Comparison of ENCODE assay signal across 19 cellular contexts in the genomic region with DNA sequence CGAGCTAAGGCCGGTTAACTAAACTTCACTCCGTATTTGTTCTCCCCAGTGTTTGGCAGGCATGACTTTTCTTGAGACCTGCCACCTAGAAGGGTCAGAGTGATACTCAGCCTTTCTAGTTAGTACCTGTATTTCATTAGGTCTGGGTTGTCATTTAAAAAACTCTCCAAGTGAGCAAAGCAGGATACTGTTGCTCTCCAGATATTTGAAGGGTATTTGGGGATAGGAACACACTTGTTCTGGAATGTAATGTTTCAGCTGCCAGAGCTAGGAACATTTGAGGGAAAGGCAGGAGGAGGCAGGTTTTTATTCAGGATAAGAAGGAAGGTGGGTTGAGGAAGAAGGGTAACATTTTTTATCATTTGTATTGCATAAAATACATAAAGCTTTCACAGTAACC.
DNase-seq lines count a peak whose midpoint lies in the region; ATAC-seq and TF ChIP-seq lines count a peak whose summit lies in the region.
"Had no signal": no experiment of that assay in that cellular context is flagged by ENCODE, and none has a peak within 500 bp of the region (broad histone marks: within the 10 kb centered on the region; RNA-seq: fewer than 3 reads in every experiment).

No MANE protein-coding gene starts in this region.

- intact Hi-C loops in left lung (cut with DNase I) = no loop called here

- no peaks in the 10 kb centered on the region for H3K9me3 ChIP-seq in RWPE2 (ENCODE audit: severe bottlenecking)
- no peaks in the 10 kb centered on the region for H3K9me3 ChIP-seq in left lung
- H3K9me3 ChIP-seq in thymus (ENCODE audit: control insufficient read depth) = no peaks in the 10 kb centered on the region

- H3K4me1 Mint-ChIP-seq in activated CD4-positive, alpha-beta memory T cell treated with anti-CD3 and anti-CD28 coated beads, Interleukin-2, amount 10 ng/mL, durations not matched to agents 7 days and 5 days = peaks cover 2% of the 10 kb centered on the region

- peaks cover 13% of the 10 kb centered on the region for H3K36me3 ChIP-seq in RWPE2 (ENCODE audit: low read depth)
- H3K36me3 ChIP-seq in left lung = peaks cover 0 to 12% of the 10 kb centered on the region in 2 donors
- H3K36me3 ChIP-seq in thymus (ENCODE audit: control insufficient read depth, insufficient read depth) = no peaks in the 10 kb centered on the region

- no peaks in the 10 kb centered on the region for H3K9me3 Mint-ChIP-seq in activated CD4-positive, alpha-beta memory T cell treated with anti-CD3 and anti-CD28 coated beads, Interleukin-2, amount 10 ng/mL, durations not matched to agents 7 days and 5 days
- H3K9me3 Mint-ChIP-seq: CD8-positive, alpha-beta memory T cell; IgD-negative memory B cell had no signal

- H3K27ac ChIP-seq in RWPE2 (ENCODE audit: poor library complexity, severe bottlenecking) (peak overlapping the region; percentile 59), left lung (no peak overlapping the region), thymus (ENCODE audit: low read depth) (peak overlapping the region; percentile 31)
- H3K27ac ChIP-seq: BLaER1 treated with 17β-estradiol and CSF1 and Interleukin-3, amounts not matched to agents 10 nM and 100 nM had no signal

- DNase-seq in RWPE2 (ENCODE audit: low spot score) (no peak), epithelial cell of esophagus (ENCODE audit: low read depth) (peak; percentile 50), left lung (no peak), OCI-M2 (lab: John Stamatoyannopoulos, UW; ENCODE audit: unreplicated experiment) (no peak)
- DNase-seq in activated CD4-positive, alpha-beta memory T cell treated with anti-CD3 and anti-CD28 coated beads, Interleukin-2, amount 10 ng/mL, durations not matched to agents 7 days and 5 days = no peak
- DNase-seq: CD8-positive, alpha-beta memory T cell; COR-L47; DMS 273 treated with DMSO at 0.1 percent for 48 hours; DND-41; EL; GOT3; H7 had no signal

- H3K27ac Mint-ChIP-seq in activated CD4-positive, alpha-beta memory T cell treated with anti-CD3 and anti-CD28 coated beads, Interleukin-2, amount 10 ng/mL, durations not matched to agents 7 days and 5 days = no peak overlapping the region
- H3K27ac Mint-ChIP-seq: B cell; CD8-positive, alpha-beta memory T cell; IgD-negative memory B cell had no signal

- no peaks in the 10 kb centered on the region for H3K36me3 Mint-ChIP-seq in activated CD4-positive, alpha-beta memory T cell treated with anti-CD3 and anti-CD28 coated beads, Interleukin-2, amount 10 ng/mL, durations not matched to agents 7 days and 5 days (ENCODE audit: low read depth)

- CTCF ChIA-PET in activated CD4-positive, alpha-beta memory T cell treated with anti-CD3 and anti-CD28 coated beads, Interleukin-2, amount 10 ng/mL, durations not matched to agents 7 days and 5 days (lab: Charles Lee) = interaction anchor here (0.7 kb wide), 1 partner anchor 11 kb away, joined by 3 read pairs; no protein-coding TSS in a partner anchor

- TF ChIP-seq CTCF in RWPE2 (IDR thresholded peaks at IDR 0.05; ENCODE audit: poor library complexity, severe bottlenecking) (no peak), epithelial cell of esophagus (IDR thresholded peaks at IDR 0.05; ENCODE audit: insufficient read depth, low read depth, low read length, missing control alignments) (no peak), left lung (IDR thresholded peaks at IDR 0.05) (no peak)

- no peaks in the 10 kb centered on the region for H3K27me3 ChIP-seq in RWPE2 (ENCODE audit: insufficient read depth, poor library complexity, severe bottlenecking)
- no peaks in the 10 kb centered on the region for H3K27me3 ChIP-seq in left lung
- H3K27me3 ChIP-seq in thymus (ENCODE audit: control insufficient read depth, insufficient read depth) = no peaks in the 10 kb centered on the region
- H3K27me3 ChIP-seq: BLaER1 treated with 17β-estradiol and CSF1 and Interleukin-3, amounts not matched to agents 10 nM and 100 nM had no signal

- H3K4me3 ChIP-seq in RWPE2 (ENCODE audit: severe bottlenecking) (no peak overlapping the region), epithelial cell of esophagus (ENCODE audit: low read length) (no peak overlapping the region), left lung (no peak overlapping the region), thymus (ENCODE audit: low read length) (no peak overlapping the region)
- H3K4me3 ChIP-seq: BLaER1 treated with 17β-estradiol and CSF1 and Interleukin-3, amounts not matched to agents 10 nM and 100 nM; GM12878 had no signal

- WGBS in thymus = 97% methylated on average over 3 of the region's 3 CpGs

- H3K4me1 ChIP-seq in RWPE2 (ENCODE audit: insufficient read depth, poor library complexity, severe bottlenecking) = peaks cover 37% of the 10 kb centered on the region
- H3K4me1 ChIP-seq in left lung = no peaks in the 10 kb centered on the region
- H3K4me1 ChIP-seq in thymus (ENCODE audit: control insufficient read depth, insufficient read depth, low read length) = no peaks in the 10 kb centered on the region

- POLR2A ChIA-PET in activated CD4-positive, alpha-beta memory T cell treated with anti-CD3 and anti-CD28 coated beads, Interleukin-2, amount 10 ng/mL, durations not matched to agents 7 days and 5 days (lab: Charles Lee) = no interaction called here

- no peak overlapping the region for H3K4me3 Mint-ChIP-seq in activated CD4-positive, alpha-beta memory T cell treated with anti-CD3 and anti-CD28 coated beads, Interleukin-2, amount 10 ng/mL, durations not matched to agents 7 days and 5 days
- H3K4me3 Mint-ChIP-seq: B cell; CD8-positive, alpha-beta memory T cell; IgD-negative memory B cell had no signal

- no peaks in the 10 kb centered on the region for H3K27me3 Mint-ChIP-seq in activated CD4-positive, alpha-beta memory T cell treated with anti-CD3 and anti-CD28 coated beads, Interleukin-2, amount 10 ng/mL, durations not matched to agents 7 days and 5 days
- H3K27me3 Mint-ChIP-seq: B cell, IgD-negative memory B cell had no signal

- ATAC-seq in RWPE2 (ENCODE audit: low read depth) = peak; percentile 41; the same call in 1 of the 3 replicates
- peak; percentile 45 for ATAC-seq in left lung
- ATAC-seq in GM21528 (IDR thresholded peaks at IDR 0.05; ENCODE audit: low FRiP score, unreplicated experiment) = no peak
- ATAC-seq: GM12878, HepG2 had no signal

Comparison
In these comparisons a context has a peak if more than half of its experiments do, and no peak if none do; other contexts are left out.
1. H3K27ac ChIP-seq: peak in RWPE2 (single experiment) and thymus (single experiment); none in left lung (0 of 2).